8 cellular contexts compared by ENCODE assay signal in the genomic region with DNA sequence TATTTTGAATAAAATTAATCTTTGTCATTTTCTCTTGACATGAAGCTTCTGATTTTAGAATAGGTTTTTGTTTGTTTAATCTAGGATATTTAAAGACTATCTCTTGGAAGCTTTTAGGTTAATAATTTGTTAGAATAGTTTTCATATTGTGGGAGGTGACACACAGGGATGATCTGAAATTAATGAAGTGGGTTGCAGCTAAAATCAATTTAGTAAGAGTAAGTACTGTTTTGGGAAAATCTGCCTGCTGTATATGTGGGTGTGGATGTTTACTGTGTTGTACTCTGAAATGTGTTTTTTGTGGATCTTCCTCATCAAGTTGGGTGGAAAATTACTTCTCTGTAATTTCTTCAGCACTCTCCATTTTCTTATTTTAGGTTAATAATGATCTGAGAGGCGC.
DNase-seq lines count a peak whose midpoint lies in the region; TF ChIP-seq lines count a peak whose summit lies in the region.

No MANE protein-coding gene starts in this region.

- H3K27ac ChIP-seq in HUES48 (ENCODE audit: low read depth, low read length) (peak overlapping the region; percentile 52), ascending aorta (peak overlapping the region; percentile 65 to 67)

- H3K9me3 ChIP-seq in HUES48 (ENCODE audit: control insufficient read depth, insufficient read depth, low read length), result no peaks in the 10 kb centered on the region
- no peaks in the 10 kb centered on the region for H3K9me3 ChIP-seq in ascending aorta

- H3K4me3 ChIP-seq in HUES48 (ENCODE audit: low read depth, low read length) (no peak overlapping the region), ascending aorta (peak overlapping the region; percentile 42 to 59)

- peaks cover 13% of the 10 kb centered on the region for H3K36me3 ChIP-seq in HUES48 (ENCODE audit: control insufficient read depth, insufficient read depth, low read length)
- peaks cover 3 to 14% of the 10 kb centered on the region in 2 donors for H3K36me3 ChIP-seq in ascending aorta

- no peak overlapping the region for H3K9ac ChIP-seq in HUES48 (ENCODE audit: low read depth, low read length)

- no peak for TF ChIP-seq CTCF in ascending aorta (IDR thresholded peaks at IDR 0.05)

- no peak for DNase-seq in ascending aorta (ENCODE audit: low spot score in 2 of 2)
- DNase-seq in kidney glomerular epithelial cell (lab: John Stamatoyannopoulos, UW), result peak; percentile 78
- peak; percentile 59 for DNase-seq in superior temporal gyrus (ENCODE audit: extremely low spot score)
- no peak for DNase-seq in effector CD4-positive, alpha-beta T cell
- DNase-seq in iPS-NIHi11 (ENCODE audit: low spot score), result no peak
- no peak for DNase-seq in NCI-H446 treated with DMSO at 0.1 percent for 48 hours (lab: John Stamatoyannopoulos, UW)
- no peak for DNase-seq in RKO (ENCODE audit: low spot score)

- intact Hi-C loops in ascending aorta (cut with DNase I), result loop anchor here (2.0 to 10.0 kb wide), 3 partner anchors 20 to 368 kb away; a partner anchor contains a TSS

- no peaks in the 10 kb centered on the region for H3K27me3 ChIP-seq in HUES48 (ENCODE audit: control insufficient read depth, insufficient read depth, low read length)
- H3K27me3 ChIP-seq in ascending aorta, result no peaks in the 10 kb centered on the region

- H3K4me1 ChIP-seq in HUES48 (ENCODE audit: control insufficient read depth, insufficient read depth, low read length) (no peaks in the 10 kb centered on the region), ascending aorta (no peaks in the 10 kb centered on the region)

Comparison
In these comparisons a context has a peak if more than half of its experiments do, and no peak if none do; other contexts are left out.
1. DNase-seq: peak in kidney glomerular epithelial cell (single experiment) and superior temporal gyrus (single experiment); none in ascending aorta (0 of 2), effector CD4-positive, alpha-beta T cell (single experiment), iPS-NIHi11 (single experiment), NCI-H446 treated with DMSO at 0.1 percent for 48 hours (single experiment) and RKO (single experiment).